ENCODE assay signal across 25 cellular contexts in the genomic region with DNA sequence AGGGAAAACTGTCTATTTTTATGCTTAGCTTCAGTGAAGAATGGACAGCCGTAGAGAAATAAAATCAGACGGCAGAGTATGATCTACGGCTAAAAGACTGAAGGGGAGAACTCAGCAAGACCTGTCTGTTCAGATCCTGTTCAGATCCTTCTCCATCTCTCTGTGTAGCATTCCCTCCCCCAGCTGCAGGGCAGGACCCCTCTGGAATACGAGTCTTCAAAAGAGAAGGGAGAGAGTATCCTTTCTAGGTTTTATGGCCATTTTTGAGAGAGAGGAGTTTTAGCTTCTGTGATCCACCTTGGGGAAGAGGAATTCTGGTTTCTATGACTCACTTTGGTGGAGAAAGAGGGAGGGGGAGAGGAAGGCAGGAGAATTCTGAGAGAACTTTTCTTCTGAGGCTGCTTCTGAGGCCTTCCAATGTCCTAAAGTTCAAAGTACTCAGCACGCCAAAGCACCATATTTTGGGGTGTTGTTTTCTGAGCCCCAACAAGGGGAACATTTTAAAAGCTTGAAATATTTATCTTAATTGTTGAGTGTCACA.
DNase-seq lines count a peak whose midpoint lies in the region; ATAC-seq, FAIRE-seq and TF ChIP-seq lines count a peak whose summit lies in the region.
"Had no signal": no experiment of that assay in that cellular context is flagged by ENCODE, and none has a peak within 500 bp of the region (broad histone marks: within the 10 kb centered on the region; RNA-seq: fewer than 3 reads in every experiment).

No MANE protein-coding gene starts in this region.

- POLR2A ChIA-PET in HEK293 (lab: Yijun Ruan, JAX): no interaction called here
- POLR2A ChIA-PET in GM10248 (lab: Yijun Ruan, JAX): no interaction called here

- no peak overlapping the region for H3K4me2 ChIP-seq in astrocyte (ENCODE audit: low read length)

- no peaks in the 10 kb centered on the region for H3K27me3 ChIP-seq in astrocyte (ENCODE audit: insufficient read depth, low read length)

- FAIRE-seq in astrocyte (lab: Jason Lieb, UNC): no peak

- H3K4me1 ChIP-seq in HEK293 (ENCODE audit: control insufficient read depth, insufficient read depth, low read length): no peaks in the 10 kb centered on the region
- peaks cover under 1% of the 10 kb centered on the region for H3K4me1 ChIP-seq in astrocyte (ENCODE audit: insufficient read depth, low read length)
- H3K4me1 ChIP-seq: left ventricle myocardium inferior, parathyroid adenoma had no signal

- no peaks in the 10 kb centered on the region for H3K79me2 ChIP-seq in astrocyte (ENCODE audit: insufficient read depth, low read length)
- H3K79me2 ChIP-seq: parathyroid adenoma had no signal

- H3K27ac Mint-ChIP-seq in astrocyte (ENCODE audit: unreplicated experiment): peak overlapping the region; percentile 7
- H3K27ac Mint-ChIP-seq in stimulated activated effector memory CD8-positive, alpha-beta T cell treated with anti-CD3 and anti-CD28 coated beads, Interleukin-12 subunit alpha, Interleukin-12 subunit beta, amount 100 ng/mL, for 72 hours: no peak overlapping the region
- H3K27ac Mint-ChIP-seq: activated naive CD4-positive, alpha-beta T cell treated with anti-CD3 and anti-CD28 coated beads, Interleukin-2, amount 10 ng/mL, durations not matched to agents 7 days and 5 days; activated T-helper 1 cell treated with anti-CD3 and anti-CD28 coated beads, Interleukin-12 subunit alpha, Interleukin-12 subunit beta, Interleukin-2, Interleukin-4 antibody, amounts not matched to agents 30 ng/mL and 10 ng/mL and 1 ng/mL, durations not matched to agents 14 hours and 24 hours and 36 hours; CD4-positive, CD25-positive, alpha-beta regulatory T cell; naive thymus-derived CD4-positive, alpha-beta T cell had no signal

- H3K36me3 ChIP-seq in HEK293 (ENCODE audit: control insufficient read depth in 2 of 2, insufficient read depth in 1 of 2, low read length in 2 of 2): no peaks in the 10 kb centered on the region
- no peaks in the 10 kb centered on the region for H3K36me3 ChIP-seq in astrocyte (ENCODE audit: insufficient read depth, low read length)
- H3K36me3 ChIP-seq: left ventricle myocardium inferior, thoracic aorta had no signal

- no peak overlapping the region for H3K9ac ChIP-seq in astrocyte (ENCODE audit: low read length)
- H3K9ac ChIP-seq: parathyroid adenoma had no signal

- H3K4me1 Mint-ChIP-seq in astrocyte (ENCODE audit: low read depth, unreplicated experiment): peaks cover 16% of the 10 kb centered on the region
- H3K4me1 Mint-ChIP-seq in stimulated activated effector memory CD8-positive, alpha-beta T cell treated with anti-CD3 and anti-CD28 coated beads, Interleukin-12 subunit alpha, Interleukin-12 subunit beta, amount 100 ng/mL, for 72 hours: no peaks in the 10 kb centered on the region
- H3K4me1 Mint-ChIP-seq: activated naive CD4-positive, alpha-beta T cell treated with anti-CD3 and anti-CD28 coated beads, Interleukin-2, amount 10 ng/mL, durations not matched to agents 7 days and 5 days; CD4-positive, CD25-positive, alpha-beta regulatory T cell; naive thymus-derived CD4-positive, alpha-beta T cell had no signal

- no peak overlapping the region for H2AFZ ChIP-seq in astrocyte (ENCODE audit: low read depth, low read length)
- H2AFZ ChIP-seq: parathyroid adenoma had no signal

- TF ChIP-seq CTCF in HEK293 (tag by site-specific recombination; IDR thresholded peaks at IDR 0.05) (no peak), astrocyte (IDR thresholded peaks at IDR 0.05; ENCODE audit: insufficient read depth, low read depth, low read length) (no peak), GM10248 (IDR thresholded peaks at IDR 0.05; ENCODE audit: control extremely low read depth, extremely low read depth, low read depth, missing control alignments) (no peak)

- H3K4me3 Mint-ChIP-seq in astrocyte (ENCODE audit: unreplicated experiment): no peak overlapping the region
- H3K4me3 Mint-ChIP-seq in stimulated activated effector memory CD8-positive, alpha-beta T cell treated with anti-CD3 and anti-CD28 coated beads, Interleukin-12 subunit alpha, Interleukin-12 subunit beta, amount 100 ng/mL, for 72 hours: no peak overlapping the region
- H3K4me3 Mint-ChIP-seq: activated naive CD4-positive, alpha-beta T cell treated with anti-CD3 and anti-CD28 coated beads, Interleukin-2, amount 10 ng/mL, durations not matched to agents 7 days and 5 days; activated T-helper 1 cell treated with anti-CD3 and anti-CD28 coated beads, Interleukin-12 subunit alpha, Interleukin-12 subunit beta, Interleukin-2, Interleukin-4 antibody, amounts not matched to agents 30 ng/mL and 10 ng/mL and 1 ng/mL, durations not matched to agents 14 hours and 24 hours and 36 hours; CD4-positive, CD25-positive, alpha-beta regulatory T cell; naive thymus-derived CD4-positive, alpha-beta T cell had no signal

- H3K36me3 Mint-ChIP-seq in astrocyte (ENCODE audit: low read depth, unreplicated experiment): no peaks in the 10 kb centered on the region
- H3K36me3 Mint-ChIP-seq in stimulated activated effector memory CD8-positive, alpha-beta T cell treated with anti-CD3 and anti-CD28 coated beads, Interleukin-12 subunit alpha, Interleukin-12 subunit beta, amount 100 ng/mL, for 72 hours: no peaks in the 10 kb centered on the region
- H3K36me3 Mint-ChIP-seq: activated naive CD4-positive, alpha-beta T cell treated with anti-CD3 and anti-CD28 coated beads, Interleukin-2, amount 10 ng/mL, durations not matched to agents 7 days and 5 days; CD4-positive, CD25-positive, alpha-beta regulatory T cell had no signal

- DNase-seq in astrocyte (ENCODE audit: low read depth) (peak; percentile 52), kidney tubule cell (ENCODE audit: low spot score) (peak; percentile 3), D341Med (ENCODE audit: low spot score) (no peak), GM10248 (ENCODE audit: extremely low spot score) (no peak)
- no peak for DNase-seq in stimulated activated effector memory CD8-positive, alpha-beta T cell treated with anti-CD3 and anti-CD28 coated beads, Interleukin-12 subunit alpha, Interleukin-12 subunit beta, amount 100 ng/mL, for 72 hours (ENCODE audit: low spot score in 2 of 2)
- DNase-seq: activated CD4-positive, alpha-beta T cell treated with anti-CD3 and anti-CD28 coated beads, Interleukin-2, amount 50 U/mL, for 1 hour; activated naive CD4-positive, alpha-beta T cell treated with anti-CD3 and anti-CD28 coated beads, Interleukin-2, amount 10 ng/mL, durations not matched to agents 7 days and 5 days; CD4-positive, CD25-positive, alpha-beta regulatory T cell; central memory CD4-positive, alpha-beta T cell; GOT3; Karpas-422; left ventricle myocardium inferior; naive thymus-derived CD4-positive, alpha-beta T cell; NCI-H1048; NCI-H1930; NCI-H345; NCI-H748 treated with DMSO at 0.1 percent for 48 hours; right cardiac atrium; stimulated activated naive CD8-positive, alpha-beta T cell treated with anti-CD3 and anti-CD28 coated beads, Interleukin-15, Interleukin-2, amounts not matched to agents 100 U/mL and 50 U/mL, for 24 hours; T-helper 9 cell had no signal

- H3K27me3 Mint-ChIP-seq in astrocyte (ENCODE audit: low read depth, unreplicated experiment): no peaks in the 10 kb centered on the region

- no peak for ATAC-seq in GM21786 (IDR thresholded peaks at IDR 0.05; ENCODE audit: unreplicated experiment)
- ATAC-seq in stimulated activated effector memory CD8-positive, alpha-beta T cell treated with anti-CD3 and anti-CD28 coated beads, Interleukin-12 subunit alpha, Interleukin-12 subunit beta, amount 100 ng/mL, for 72 hours: no peak
- ATAC-seq: naive thymus-derived CD4-positive, alpha-beta T cell; right cardiac atrium; stimulated activated naive CD8-positive, alpha-beta T cell treated with anti-CD3 and anti-CD28 coated beads, Interleukin-15, Interleukin-2, amounts not matched to agents 100 U/mL and 50 U/mL, for 24 hours had no signal

- H3K27ac ChIP-seq in HEK293 (ENCODE audit: extremely low read depth, low read depth, low read length): no peak overlapping the region
- no peak overlapping the region for H3K27ac ChIP-seq in astrocyte (ENCODE audit: low read depth, low read length)
- H3K27ac ChIP-seq: left ventricle myocardium inferior, parathyroid adenoma, thoracic aorta had no signal

- H3K4me3 ChIP-seq in HEK293 (ENCODE audit: low read depth, low read length) (no peak overlapping the region), astrocyte (ENCODE audit: insufficient read depth, low read depth, low read length) (no peak overlapping the region)
- H3K4me3 ChIP-seq: left ventricle myocardium inferior, thoracic aorta had no signal

- H3K9me3 Mint-ChIP-seq in astrocyte (ENCODE audit: unreplicated experiment): no peaks in the 10 kb centered on the region
- H3K9me3 Mint-ChIP-seq in stimulated activated effector memory CD8-positive, alpha-beta T cell treated with anti-CD3 and anti-CD28 coated beads, Interleukin-12 subunit alpha, Interleukin-12 subunit beta, amount 100 ng/mL, for 72 hours: peaks cover 4% of the 10 kb centered on the region
- H3K9me3 Mint-ChIP-seq: activated naive CD4-positive, alpha-beta T cell treated with anti-CD3 and anti-CD28 coated beads, Interleukin-2, amount 10 ng/mL, durations not matched to agents 7 days and 5 days; activated T-helper 1 cell treated with anti-CD3 and anti-CD28 coated beads, Interleukin-12 subunit alpha, Interleukin-12 subunit beta, Interleukin-2, Interleukin-4 antibody, amounts not matched to agents 30 ng/mL and 10 ng/mL and 1 ng/mL, durations not matched to agents 14 hours and 24 hours and 36 hours had no signal

- CTCF ChIA-PET in HEK293 (lab: Yijun Ruan, JAX) (no interaction called here), GM10248 (lab: Yijun Ruan, JAX) (no interaction called here)

- H4K20me1 ChIP-seq in astrocyte (ENCODE audit: insufficient read depth, low read length): no peaks in the 10 kb centered on the region

- H3K9me3 ChIP-seq in HEK293 (ENCODE audit: control insufficient read depth, insufficient read depth, low read depth, low read length) (no peaks in the 10 kb centered on the region), astrocyte (ENCODE audit: insufficient read depth, low read depth, low read length) (no peaks in the 10 kb centered on the region)
- H3K9me3 ChIP-seq: thoracic aorta had no signal

TF ChIP-seq in HEK293, 187 proteins besides CTCF, POLR2A, EP300 and RAD21 (continues in another document):
- TF ChIP-seq ZNF777 (tag by site-specific recombination; IDR thresholded peaks at IDR 0.05; ENCODE audit: borderline replicate concordance): no peak
- no peak for TF ChIP-seq ZNF555 (tag by site-specific recombination; conservative IDR thresholded peaks at IDR 0.05)
- no peak for TF ChIP-seq ZNF354C (tag by site-specific recombination; IDR thresholded peaks at IDR 0.05; ENCODE audit: borderline replicate concordance, low read depth)

Comparison
In these comparisons a context has a peak if more than half of its experiments do, and no peak if none do; other contexts are left out.
1. DNase-seq: peak in astrocyte (single experiment) and kidney tubule cell (single experiment); none in D341Med (single experiment), stimulated activated effector memory CD8-positive, alpha-beta T cell treated with anti-CD3 and anti-CD28 coated beads, Interleukin-12 subunit alpha, Interleukin-12 subunit beta, amount 100 ng/mL, for 72 hours (0 of 2) and GM10248 (single experiment).